ENCODE assay signal across 16 cellular contexts in genomic region chr14:96002511-96002884, GRCh38.
"Had no signal": no experiment of that assay in that cellular context is flagged by ENCODE, and none has a peak within 500 bp of the region (broad histone marks: within the 10 kb centered on the region; RNA-seq: fewer than 3 reads in every experiment).

No MANE protein-coding gene starts in this region.

- H3K4me3 Mint-ChIP-seq: activated CD4-positive, alpha-beta T cell treated with anti-CD3 and anti-CD28 coated beads, Interleukin-2, amount 10 ng/mL, durations not matched to agents 7 days and 5 days; activated naive CD8-positive, alpha-beta T cell treated with anti-CD3 and anti-CD28 coated beads for 36 hours; activated T-cell treated with anti-CD3 and anti-CD28 coated beads, Interleukin-2, amount 50 U/mL, for 72 hours; brain; central memory CD8-positive, alpha-beta T cell; nephron had no signal

- H3K4me1 ChIP-seq: heart right ventricle, stomach had no signal

- H3K9me3 Mint-ChIP-seq: activated CD4-positive, alpha-beta T cell treated with anti-CD3 and anti-CD28 coated beads, Interleukin-2, amount 10 ng/mL, durations not matched to agents 7 days and 5 days had no signal

- H3K4me1 Mint-ChIP-seq: activated CD4-positive, alpha-beta T cell treated with anti-CD3 and anti-CD28 coated beads, Interleukin-2, amount 10 ng/mL, durations not matched to agents 7 days and 5 days; activated naive CD8-positive, alpha-beta T cell treated with anti-CD3 and anti-CD28 coated beads for 36 hours; central memory CD8-positive, alpha-beta T cell had no signal

- H3K27ac Mint-ChIP-seq: activated CD4-positive, alpha-beta T cell treated with anti-CD3 and anti-CD28 coated beads, Interleukin-2, amount 10 ng/mL, durations not matched to agents 7 days and 5 days; activated naive CD8-positive, alpha-beta T cell treated with anti-CD3 and anti-CD28 coated beads for 36 hours; activated T-cell treated with anti-CD3 and anti-CD28 coated beads, Interleukin-2, amount 50 U/mL, for 72 hours had no signal

- H3K4me3 ChIP-seq: heart right ventricle, stomach, thoracic aorta had no signal

- H3K36me3 ChIP-seq: heart right ventricle, stomach, thoracic aorta had no signal

- H3K27ac ChIP-seq: heart right ventricle, stomach, thoracic aorta had no signal

- DNase-seq: activated CD4-positive, alpha-beta T cell treated with anti-CD3 and anti-CD28 coated beads, Interleukin-2, amount 10 ng/mL, durations not matched to agents 7 days and 5 days; activated CD8-positive, alpha-beta memory T cell treated with anti-CD3 and anti-CD28 coated beads, Interleukin-2, amount 50 U/mL, for 48 hours; activated gamma-delta T cell; activated naive CD8-positive, alpha-beta T cell treated with anti-CD3 and anti-CD28 coated beads for 36 hours; activated T-cell treated with anti-CD3 and anti-CD28 coated beads, Interleukin-2, amount 50 U/mL, for 72 hours; amygdala; cortex of kidney; effector CD8-positive, alpha-beta T cell; foreskin melanocyte; heart right ventricle; stimulated activated CD4-positive, alpha-beta T cell treated with anti-CD3 and anti-CD28 coated beads, Interleukin-1b, Interleukin-23, amount 100 ng/mL, for 48 hours; stomach had no signal
